In genomic region chr9:107484117-107484723, GRCh38 we compare ENCODE assay signal across 7 cellular contexts. TPM values are rescaled to one million over a fixed set of nuclear protein-coding genes. Genes with fewer than 3 reads are reported as not detected.
DNase-seq lines count a peak whose midpoint lies in the region; ATAC-seq and TF ChIP-seq lines count a peak whose summit lies in the region.

No MANE protein-coding gene starts in this region.

- in situ Hi-C loops in GM13976 (cut with MboI; ENCODE audit: low sequenced_read_pairs, unreplicated experiment), result loop anchor here (25.0 kb wide), 1 partner anchor 778 kb away; no protein-coding TSS in a partner anchor

- DNase-seq in GM13976 (ENCODE audit: low spot score), result peak; percentile 57
- DNase-seq in HS-5 (ENCODE audit: low read depth), result peak; percentile 52
- DNase-seq in NOMO-1 treated with dmso at 0.1 percent for 144 hours (lab: John Stamatoyannopoulos, UW; ENCODE audit: unreplicated experiment), result peak; percentile 58
- DNase-seq in dermis microvascular lymphatic vessel endothelial cell (ENCODE audit: low read depth in 2 of 2), result peak; percentile 73 to 79
- DNase-seq in midbrain (lab: John Stamatoyannopoulos, UW), result peak; percentile 74

- ATAC-seq in HG03457 (IDR thresholded peaks at IDR 0.05; ENCODE audit: unreplicated experiment), result no peak
- no peak for ATAC-seq in HG02970 (IDR thresholded peaks at IDR 0.05; ENCODE audit: low FRiP score, unreplicated experiment)

- TF ChIP-seq CTCF in GM13976 (IDR thresholded peaks at IDR 0.05; ENCODE audit: borderline replicate concordance, control extremely low read depth, extremely low read depth, insufficient read depth, missing control alignments), result peak; percentile 37

RNA-seq across cellular contexts. Expression of gene KLF4, which starts 5.3 kb away (rescaled TPM):
- 0.77 and 3.7 TPM in 2 replicates for total RNA-seq in dermis microvascular lymphatic vessel endothelial cell
